ENCODE assay signal across 8 cellular contexts in genomic region chr4:129641179-129641578, GRCh38.
DNase-seq lines count a peak whose midpoint lies in the region; ATAC-seq, FAIRE-seq and TF ChIP-seq lines count a peak whose summit lies in the region.

No MANE protein-coding gene starts in this region.

- H3K4me1 ChIP-seq in BE2C (peaks cover 15% of the 10 kb centered on the region), psoas muscle (no peaks in the 10 kb centered on the region)

- intact Hi-C loops in psoas muscle (cut with DNase I): loop anchor here (1.0 to 5.0 kb wide), 3 partner anchors 114 to 279 kb away; no protein-coding TSS in a partner anchor

- H3K36me3 ChIP-seq in BE2C (no peaks in the 10 kb centered on the region; the same call in 1 of the 2 replicates), psoas muscle (ENCODE audit: insufficient read depth in 1 of 2, low read depth in 1 of 2) (no peaks in the 10 kb centered on the region)

- DNase-seq in BE2C (peak; percentile 61), GM18507 (ENCODE audit: extremely low spot score, insufficient read length, low read depth) (no peak), NCI-H748 treated with DMSO at 0.1 percent for 48 hours (lab: John Stamatoyannopoulos, UW) (peak; percentile 2), globus pallidus (ENCODE audit: low spot score) (peak; percentile 51), psoas muscle (peak in 1 of 2 donors; percentile 14)
- peak; percentile 60 for DNase-seq in activated CD8-positive, alpha-beta memory T cell treated with anti-CD3 and anti-CD28 coated beads, Interleukin-2, amount 50 U/mL, for 48 hours
- DNase-seq in activated CD4-positive, CD25-positive, alpha-beta regulatory T cell treated with anti-CD3 and anti-CD28 coated beads, Interleukin-2, amount 50 U/mL, for 72 hours: no peak

- 34 to 41% (median 37%) methylated on average over 5 of the region's 5 CpGs for WGBS in psoas muscle, 3 donors

- H3K27me3 ChIP-seq in BE2C (no peaks in the 10 kb centered on the region), psoas muscle (ENCODE audit: insufficient read depth in 3 of 3, low read length in 2 of 3) (no peaks in the 10 kb centered on the region)

- H3K27ac ChIP-seq in psoas muscle: no peak overlapping the region

- H3K4me3 ChIP-seq in BE2C (ENCODE audit: low read depth, low read length): no peak overlapping the region
- no peak overlapping the region for H3K4me3 ChIP-seq in psoas muscle

- no peaks in the 10 kb centered on the region for H3K9me3 ChIP-seq in BE2C
- H3K9me3 ChIP-seq in psoas muscle: no peaks in the 10 kb centered on the region

- FAIRE-seq in GM18507 (lab: Jason Lieb, UNC): peak; percentile 75

- peak; percentile 82 for TF ChIP-seq CTCF in BE2C (IDR thresholded peaks at IDR 0.05; ENCODE audit: low read depth, low read length)
- peak; percentile 82 for TF ChIP-seq CTCF in psoas muscle (IDR thresholded peaks at IDR 0.05)

- ATAC-seq in HG03064 (IDR thresholded peaks at IDR 0.05; ENCODE audit: low read depth, unreplicated experiment) (peak; percentile 75), psoas muscle (no peak)

Comparison
In these comparisons a context has a peak if more than half of its experiments do, and no peak if none do; other contexts are left out.
1. DNase-seq: peak in BE2C (single experiment), NCI-H748 treated with DMSO at 0.1 percent for 48 hours (single experiment), activated CD8-positive, alpha-beta memory T cell treated with anti-CD3 and anti-CD28 coated beads, Interleukin-2, amount 50 U/mL, for 48 hours (single experiment) and globus pallidus (single experiment); none in GM18507 (single experiment) and activated CD4-positive, CD25-positive, alpha-beta regulatory T cell treated with anti-CD3 and anti-CD28 coated beads, Interleukin-2, amount 50 U/mL, for 72 hours (single experiment).